Comparison of ENCODE assay signal across 10 cellular contexts in the genomic region with DNA sequence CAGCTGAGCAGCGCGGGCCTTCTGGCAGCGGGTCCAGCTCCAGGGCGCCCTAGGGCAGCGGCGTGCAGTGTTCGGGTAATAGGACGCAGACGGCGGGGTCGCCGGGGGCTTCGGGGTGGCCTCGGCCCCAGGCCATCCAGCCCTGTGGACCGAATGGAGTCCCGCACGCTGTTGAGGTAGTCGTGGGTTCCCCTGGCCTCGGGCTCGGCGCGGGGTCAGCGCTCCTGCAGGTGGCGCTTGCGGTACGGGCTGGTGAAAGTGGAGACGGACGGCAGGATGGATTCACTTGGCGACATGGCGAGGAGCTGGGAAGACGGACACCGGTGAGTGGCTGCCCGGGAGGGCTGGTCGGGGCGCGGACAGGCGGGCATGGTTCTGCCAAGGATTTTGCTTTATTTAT. TPM values are rescaled to one million over a fixed set of nuclear protein-coding genes. Genes with fewer than 3 reads are reported as not detected.
DNase-seq lines count a peak whose midpoint lies in the region; TF ChIP-seq lines count a peak whose summit lies in the region.
"Not testable (repeated sequence)": the region's sequence is repeated elsewhere in the genome, so short reads cannot be mapped to it uniquely, and the experiment has no call there.
"Had no signal": no experiment of that assay in that cellular context is flagged by ENCODE, and none has a peak within 500 bp of the region (broad histone marks: within the 10 kb centered on the region; RNA-seq: fewer than 3 reads in every experiment).

No MANE protein-coding gene starts in this region.

- H3K36me3 ChIP-seq in endocrine pancreas (ENCODE audit: control insufficient read depth, insufficient read depth, low read length); hepatocyte (replicated peaks; ENCODE audit: insufficient read depth, low read depth): not testable (repeated sequence)

- H3K4me1 Mint-ChIP-seq in activated naive CD4-positive, alpha-beta T cell treated with anti-CD3 and anti-CD28 coated beads, Interleukin-2, amount 10 ng/mL, durations not matched to agents 7 days and 5 days; mesothelial cell of epicardium: not testable (repeated sequence)

- H4K20me1 ChIP-seq in hepatocyte (ENCODE audit: insufficient read depth, poor library complexity, severe bottlenecking): not testable (repeated sequence)

- peak overlapping the region; percentile 53 for H3K4me2 ChIP-seq in hepatocyte

- not testable (repeated sequence) for H3K9me2 ChIP-seq in hepatocyte (replicated peaks; ENCODE audit: insufficient read depth)

- TF ChIP-seq CTCF in hepatocyte (IDR thresholded peaks at IDR 0.05; ENCODE audit: poor library complexity): peak; percentile 50
- TF ChIP-seq CTCF in mesothelial cell of epicardium (IDR thresholded peaks at IDR 0.05; ENCODE audit: unreplicated experiment): not testable (repeated sequence)

- H3K4me3 Mint-ChIP-seq in activated naive CD4-positive, alpha-beta T cell treated with anti-CD3 and anti-CD28 coated beads, Interleukin-2, amount 10 ng/mL, durations not matched to agents 7 days and 5 days; mesothelial cell of epicardium: not testable (repeated sequence)

- DNase-seq in Ammon's horn (ENCODE audit: low spot score) (peak; percentile 57), H4 (ENCODE audit: low spot score) (peak; percentile 21), RPMI7951 (ENCODE audit: low read depth) (peak; percentile 22), hepatocyte (ENCODE audit: low spot score) (peak; percentile 64), mesothelial cell of epicardium (ENCODE audit: low spot score in 2 of 2, unreplicated experiment in 2 of 2) (peak; percentile 19 to 47)
- DNase-seq in activated naive CD4-positive, alpha-beta T cell treated with anti-CD3 and anti-CD28 coated beads, Interleukin-2, amount 10 ng/mL, durations not matched to agents 7 days and 5 days: peak; percentile 34
- DNase-seq in stimulated activated CD4-positive, alpha-beta T cell treated with anti-CD3 and anti-CD28 coated beads, Interleukin-15, amount 100 ng/mL, for 24 hours: peak; percentile 49

- not testable (repeated sequence) for H3K79me2 ChIP-seq in hepatocyte

- peaks cover 14% of the 10 kb centered on the region for H3K27me3 Mint-ChIP-seq in activated naive CD4-positive, alpha-beta T cell treated with anti-CD3 and anti-CD28 coated beads, Interleukin-2, amount 10 ng/mL, durations not matched to agents 7 days and 5 days
- peaks cover 22% of the 10 kb centered on the region for H3K27me3 Mint-ChIP-seq in mesothelial cell of epicardium (ENCODE audit: low read depth)

- peak overlapping the region; percentile 13 for H3K9ac ChIP-seq in endocrine pancreas (ENCODE audit: control insufficient read depth, insufficient read depth, low read length)

- not testable (repeated sequence) for H2AFZ ChIP-seq in hepatocyte

- H3K9me3 Mint-ChIP-seq in activated naive CD4-positive, alpha-beta T cell treated with anti-CD3 and anti-CD28 coated beads, Interleukin-2, amount 10 ng/mL, durations not matched to agents 7 days and 5 days; mesothelial cell of epicardium: not testable (repeated sequence)

- H3K4me1 ChIP-seq in endocrine pancreas (ENCODE audit: control insufficient read depth, insufficient read depth, low read length); hepatocyte (ENCODE audit: insufficient read depth): not testable (repeated sequence)

- not testable (repeated sequence) for H3K27ac Mint-ChIP-seq in activated naive CD4-positive, alpha-beta T cell treated with anti-CD3 and anti-CD28 coated beads, Interleukin-2, amount 10 ng/mL, durations not matched to agents 7 days and 5 days; mesothelial cell of epicardium

- H3K4me3 ChIP-seq in endocrine pancreas (ENCODE audit: control insufficient read depth, insufficient read depth, low read length); hepatocyte: not testable (repeated sequence)

- H3K36me3 Mint-ChIP-seq in activated naive CD4-positive, alpha-beta T cell treated with anti-CD3 and anti-CD28 coated beads, Interleukin-2, amount 10 ng/mL, durations not matched to agents 7 days and 5 days; mesothelial cell of epicardium: not testable (repeated sequence)

- CTCF ChIA-PET in activated naive CD4-positive, alpha-beta T cell treated with anti-CD3 and anti-CD28 coated beads, Interleukin-2, amount 10 ng/mL, durations not matched to agents 7 days and 5 days (lab: Charles Lee): not testable (repeated sequence)

- not testable (repeated sequence) for H3K9me3 ChIP-seq in endocrine pancreas (ENCODE audit: control insufficient read depth, low read length); hepatocyte (ENCODE audit: low read depth)

- not testable (repeated sequence) for H3K27ac ChIP-seq in hepatocyte

- 3% methylated on average over 16 of the region's 37 CpGs for WGBS in hepatocyte (ENCODE audit: low lambda C conversion rate, missing lambda C conversion rate)

- H3K27me3 ChIP-seq in endocrine pancreas (ENCODE audit: control insufficient read depth, insufficient read depth, low read length); hepatocyte: not testable (repeated sequence)

RNA-seq across cellular contexts. Expression of a gene that starts 35.4 kb away (rescaled TPM):
- total RNA-seq in H4 (2014; rRNA removed; shearing (Covaris generic)): not detected in 2 replicates
- not detected in 2 replicates for total RNA-seq in RPMI7951 (2014; rRNA removed; shearing (Covaris generic))
- total RNA-seq in hepatocyte: not detected in 2 replicates
- not detected in 2 replicates for polyA plus RNA-seq in hepatocyte
- total RNA-seq in mesothelial cell of epicardium: not detected in 3 replicates
- total RNA-seq: osteocyte, temporal lobe had no signal
